Comparison of ENCODE assay signal across 1 cellular context in the genomic region with DNA sequence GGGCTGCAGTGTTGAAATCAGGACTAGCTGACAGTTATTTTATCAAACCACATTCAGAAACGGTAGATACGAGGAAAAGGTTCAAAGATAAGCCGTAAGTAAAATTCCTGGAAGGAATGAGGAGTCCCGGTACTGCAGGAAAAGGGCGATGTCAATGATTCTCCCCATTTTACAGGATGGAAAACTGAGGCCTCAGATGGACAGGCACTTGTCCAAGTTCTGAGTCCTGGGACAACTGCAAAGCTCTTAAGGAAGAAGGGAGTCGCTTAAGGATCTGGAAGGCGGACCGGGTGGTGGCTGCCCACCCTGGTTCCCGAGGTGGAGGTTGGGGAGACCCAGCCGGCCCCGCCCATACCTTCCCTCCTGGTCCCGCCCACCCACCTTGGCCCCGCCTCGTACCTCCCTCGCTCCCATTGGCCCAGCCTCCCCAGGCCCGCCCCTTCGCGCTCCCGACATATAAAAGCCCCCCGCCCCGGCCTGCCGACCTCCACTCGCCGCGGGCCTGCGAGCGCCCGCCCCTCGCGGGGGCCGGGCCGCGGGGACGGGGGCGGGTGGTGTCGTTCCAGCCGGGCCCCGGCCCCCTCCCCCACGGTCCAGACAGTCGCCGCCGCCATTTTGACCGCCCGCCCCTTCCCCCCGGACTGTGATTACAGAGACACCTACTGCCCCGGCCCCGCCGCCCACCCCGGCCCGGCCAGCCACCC.
TF ChIP-seq lines count a peak whose summit lies in the region.

No MANE protein-coding gene starts in this region.

TF ChIP-seq in liver, 16 proteins besides CTCF, POLR2A, EP300 and RAD21 (continued from another document):
- TF ChIP-seq, protein P1, sequence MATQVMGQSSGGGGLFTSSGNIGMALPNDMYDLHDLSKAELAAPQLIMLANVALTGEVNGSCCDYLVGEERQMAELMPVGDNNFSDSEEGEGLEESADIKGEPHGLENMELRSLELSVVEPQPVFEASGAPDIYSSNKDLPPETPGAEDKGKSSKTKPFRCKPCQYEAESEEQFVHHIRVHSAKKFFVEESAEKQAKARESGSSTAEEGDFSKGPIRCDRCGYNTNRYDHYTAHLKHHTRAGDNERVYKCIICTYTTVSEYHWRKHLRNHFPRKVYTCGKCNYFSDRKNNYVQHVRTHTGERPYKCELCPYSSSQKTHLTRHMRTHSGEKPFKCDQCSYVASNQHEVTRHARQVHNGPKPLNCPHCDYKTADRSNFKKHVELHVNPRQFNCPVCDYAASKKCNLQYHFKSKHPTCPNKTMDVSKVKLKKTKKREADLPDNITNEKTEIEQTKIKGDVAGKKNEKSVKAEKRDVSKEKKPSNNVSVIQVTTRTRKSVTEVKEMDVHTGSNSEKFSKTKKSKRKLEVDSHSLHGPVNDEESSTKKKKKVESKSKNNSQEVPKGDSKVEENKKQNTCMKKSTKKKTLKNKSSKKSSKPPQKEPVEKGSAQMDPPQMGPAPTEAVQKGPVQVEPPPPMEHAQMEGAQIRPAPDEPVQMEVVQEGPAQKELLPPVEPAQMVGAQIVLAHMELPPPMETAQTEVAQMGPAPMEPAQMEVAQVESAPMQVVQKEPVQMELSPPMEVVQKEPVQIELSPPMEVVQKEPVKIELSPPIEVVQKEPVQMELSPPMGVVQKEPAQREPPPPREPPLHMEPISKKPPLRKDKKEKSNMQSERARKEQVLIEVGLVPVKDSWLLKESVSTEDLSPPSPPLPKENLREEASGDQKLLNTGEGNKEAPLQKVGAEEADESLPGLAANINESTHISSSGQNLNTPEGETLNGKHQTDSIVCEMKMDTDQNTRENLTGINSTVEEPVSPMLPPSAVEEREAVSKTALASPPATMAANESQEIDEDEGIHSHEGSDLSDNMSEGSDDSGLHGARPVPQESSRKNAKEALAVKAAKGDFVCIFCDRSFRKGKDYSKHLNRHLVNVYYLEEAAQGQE (IDR thresholded peaks at IDR 0.05) = no peak
TF ChIP-seq in liver: peak in this region for 4.
